In the genomic region with DNA sequence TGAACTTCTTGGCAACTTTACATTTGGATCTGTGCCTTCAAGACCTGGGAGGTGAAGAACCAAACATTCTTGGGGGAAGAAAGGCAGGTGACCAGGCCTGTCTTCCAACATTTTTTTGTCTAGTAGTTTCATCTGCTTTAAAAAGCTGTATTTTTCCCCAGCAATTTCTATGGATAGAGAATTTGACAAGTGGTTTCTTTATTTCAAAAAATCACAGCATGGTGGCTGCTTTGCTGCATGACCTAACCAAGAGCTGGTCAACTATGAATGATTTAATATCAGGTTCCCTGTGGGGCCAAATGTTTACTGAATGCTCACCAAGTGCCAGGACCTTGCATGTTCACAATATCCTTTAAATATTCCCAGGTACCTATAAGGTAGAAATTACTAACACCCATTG, we compare ENCODE assay signal across 28 cellular contexts. TPM values are rescaled to one million over a fixed set of nuclear protein-coding genes. Genes with fewer than 3 reads are reported as not detected.
"Had no signal": no experiment of that assay in that cellular context is flagged by ENCODE, and none has a peak within 500 bp of the region (broad histone marks: within the 10 kb centered on the region; RNA-seq: fewer than 3 reads in every experiment).

No MANE protein-coding gene starts in this region.

- H3K4me3 ChIP-seq: cardiac muscle cell, SK-N-MC had no signal

- H3K36me3 ChIP-seq: cardiac muscle cell had no signal

- H3K27ac ChIP-seq: cardiac muscle cell, SK-N-MC had no signal

- H3K27me3 ChIP-seq: cardiac muscle cell had no signal

- ATAC-seq: activated naive CD4-positive, alpha-beta T cell treated with anti-CD3 and anti-CD28 coated beads, Interleukin-2, amount 50 U/mL, for 72 hours; activated naive CD8-positive, alpha-beta T cell treated with anti-CD3 and anti-CD28 coated beads, Interleukin-2, amount 50 U/mL, for 24 hours; activated T-cell treated with anti-CD3 and anti-CD28 coated beads, Interleukin-2, amount 50 U/mL, for 4 hours; Panc1; Right ventricle myocardium inferior; T-cell had no signal

- DNase-seq: activated B cell treated with CpG ODN at 0.5 μM for 24 hours; activated CD4-positive, alpha-beta memory T cell treated with anti-CD3 and anti-CD28 coated beads for 36 hours; activated CD4-positive, alpha-beta T cell treated with anti-CD3 and anti-CD28 coated beads, Interleukin-2, amount 10 ng/mL, durations not matched to agents 7 days and 5 days; activated CD8-positive, alpha-beta memory T cell treated with anti-CD3 and anti-CD28 coated beads for 24 hours; activated effector memory CD4-positive, alpha-beta T cell treated with anti-CD3 and anti-CD28 coated beads, Interleukin-2, amount 50 U/mL, for 16 hours; activated naive CD4-positive, alpha-beta T cell treated with Interleukin-2 at 50 U/mL for 16 hours; activated naive CD8-positive, alpha-beta T cell treated with anti-CD3 and anti-CD28 coated beads, Interleukin-2, amount 50 U/mL, for 24 hours; activated T-cell treated with anti-CD3 and anti-CD28 coated beads, Interleukin-2, amount 50 U/mL, for 4 hours; amniotic stem cell; KBM-7; NCI-H1092; NCI-H1930; NCI-H2171; NCI-H345; NCI-H510A; NCI-H526 treated with DMSO at 0.1 percent for 48 hours; OCI-M1; RPMI8226; T-cell; T-helper 2 cell; T1000 had no signal

RNA-seq across cellular contexts. Expression of gene LRP2, which starts 19.1 kb away (rescaled TPM):
- total RNA-seq: activated B cell treated with CpG ODN at 0.5 μM for 24 hours, LHCN-M2, M059J had no signal
